In genomic region chr19:56106993-56107392, GRCh38 we compare ENCODE assay signal across 23 cellular contexts. TPM values are rescaled to one million over a fixed set of nuclear protein-coding genes. Genes with fewer than 3 reads are reported as not detected.
A peak's percentile ranks its signal among the peaks of the same experiment; 100 is the strongest.
DNase-seq lines count a peak whose midpoint lies in the region; ATAC-seq and TF ChIP-seq lines count a peak whose summit lies in the region.
"Had no signal": no experiment of that assay in that cellular context is flagged by ENCODE, and none has a peak within 500 bp of the region (broad histone marks: within the 10 kb centered on the region; RNA-seq: fewer than 3 reads in every experiment).

No MANE protein-coding gene starts in this region.

- ATAC-seq in left ventricle myocardium superior (no peak), HG03565 (IDR thresholded peaks at IDR 0.05; ENCODE audit: unreplicated experiment) (no peak), HG03469 (IDR thresholded peaks at IDR 0.05; ENCODE audit: unreplicated experiment) (no peak)
- no peak for ATAC-seq in naive thymus-derived CD4-positive, alpha-beta T cell
- ATAC-seq: activated CD4-positive, alpha-beta T cell treated with anti-CD3 and anti-CD28 coated beads for 36 hours; effector memory CD8-positive, alpha-beta T cell had no signal

- H3K9me3 ChIP-seq in cardiac muscle cell (ENCODE audit: low read depth) (no peaks in the 10 kb centered on the region), stomach smooth muscle (ENCODE audit: control insufficient read depth in 2 of 2, low read length in 2 of 2) (no peaks in the 10 kb centered on the region)
- H3K9me3 ChIP-seq in naive thymus-derived CD4-positive, alpha-beta T cell (ENCODE audit: control insufficient read depth in 2 of 3, low read length in 3 of 3): no peaks in the 10 kb centered on the region
- H3K9me3 ChIP-seq: heart right ventricle, prostate gland, suprapubic skin had no signal

- peaks cover 26 to 62% (median 45%) of the 10 kb centered on the region in 7 donors for H3K4me1 Mint-ChIP-seq in naive thymus-derived CD4-positive, alpha-beta T cell

- peaks cover 40% of the 10 kb centered on the region for H3K4me1 ChIP-seq in cardiac muscle cell (ENCODE audit: low read depth)
- H3K4me1 ChIP-seq in naive thymus-derived CD4-positive, alpha-beta T cell (ENCODE audit: control insufficient read depth in 2 of 2, insufficient read depth in 2 of 2, low read length in 2 of 2): peaks cover 0 to 8% of the 10 kb centered on the region in 2 donors
- H3K4me1 ChIP-seq in stomach smooth muscle (ENCODE audit: control insufficient read depth, insufficient read depth, low read length): peaks cover 64% of the 10 kb centered on the region

- no peaks in the 10 kb centered on the region for H3K27me3 ChIP-seq in cardiac muscle cell
- no peaks in the 10 kb centered on the region for H3K27me3 ChIP-seq in naive thymus-derived CD4-positive, alpha-beta T cell (ENCODE audit: control insufficient read depth in 2 of 2, insufficient read depth in 2 of 2, low read length in 2 of 2)
- no peaks in the 10 kb centered on the region for H3K27me3 ChIP-seq in stomach smooth muscle (ENCODE audit: control insufficient read depth in 1 of 2, insufficient read depth in 2 of 2, low read length in 2 of 2)
- H3K27me3 ChIP-seq: heart right ventricle, suprapubic skin had no signal

- CTCF ChIA-PET in naive thymus-derived CD4-positive, alpha-beta T cell (lab: Charles Lee): interaction anchor here (0.6 kb wide), 1 partner anchor 35 kb away, joined by 3 read pairs; no protein-coding TSS in a partner anchor

- intact Hi-C loops in left ventricle myocardium superior (cut with micrococcal nuclease): no loop called here
- intact Hi-C loops in naive thymus-derived CD4-positive, alpha-beta T cell (cut with micrococcal nuclease): loop anchor here in 1 of 2 donors (5.0 kb wide), 1 partner anchor 35 kb away; the partner anchor contains the start of gene ZNF444

- H3K36me3 ChIP-seq in cardiac muscle cell (no peaks in the 10 kb centered on the region), stomach smooth muscle (ENCODE audit: control insufficient read depth in 2 of 2, insufficient read depth in 2 of 2, low read length in 2 of 2) (no peaks in the 10 kb centered on the region)
- peaks cover 0 to 20% (median 0%) of the 10 kb centered on the region in 3 experiments for H3K36me3 ChIP-seq in naive thymus-derived CD4-positive, alpha-beta T cell (ENCODE audit: control insufficient read depth in 2 of 3, insufficient read depth in 3 of 3, low read length in 3 of 3)

- POLR2A ChIA-PET in naive thymus-derived CD4-positive, alpha-beta T cell (lab: Charles Lee): interaction anchor here (1.1 kb wide), 1 partner anchor 14 kb away, joined by 3 read pairs; the partner anchor contains the start of gene ZNF787

- H3K4me3 Mint-ChIP-seq in naive thymus-derived CD4-positive, alpha-beta T cell: peak overlapping the region in 5 of 10 donors; percentile 36 to 71 (median 53)
- H3K4me3 Mint-ChIP-seq: activated CD4-positive, alpha-beta T cell treated with anti-CD3 and anti-CD28 coated beads for 36 hours; effector memory CD8-positive, alpha-beta T cell had no signal

- H3K4me3 ChIP-seq in cardiac muscle cell: no peak overlapping the region
- no peak overlapping the region for H3K4me3 ChIP-seq in naive thymus-derived CD4-positive, alpha-beta T cell (ENCODE audit: low read length)
- H3K4me3 ChIP-seq in stomach smooth muscle (ENCODE audit: low read length in 2 of 2): no peak overlapping the region
- H3K4me3 ChIP-seq: heart right ventricle, prostate gland, skin epidermis, suprapubic skin had no signal

- H3K9me3 Mint-ChIP-seq in naive thymus-derived CD4-positive, alpha-beta T cell: no peaks in the 10 kb centered on the region
- H3K9me3 Mint-ChIP-seq: CD4-positive, alpha-beta memory T cell; effector memory CD8-positive, alpha-beta T cell had no signal

- peak overlapping the region; percentile 14 for H3K27ac ChIP-seq in cardiac muscle cell
- peak overlapping the region; percentile 7 for H3K27ac ChIP-seq in cingulate gyrus (ENCODE audit: low read depth, low read length)
- H3K27ac ChIP-seq in naive thymus-derived CD4-positive, alpha-beta T cell (ENCODE audit: low read depth, low read length): peak overlapping the region; percentile 28
- peak overlapping the region; percentile 74 for H3K27ac ChIP-seq in stomach smooth muscle (ENCODE audit: low read length)
- H3K27ac ChIP-seq: heart right ventricle, KMS-11, RWPE1, suprapubic skin had no signal

- TF ChIP-seq CTCF in cardiac muscle cell (IDR thresholded peaks at IDR 0.05; ENCODE audit: low read depth, low read length): no peak

- DNase-seq in cardiac muscle cell (ENCODE audit: low read depth in 1 of 2, low spot score in 1 of 2) (no peak), left ventricle myocardium superior (no peak), dedifferentiated amniotic fluid mesenchymal stem cell (ENCODE audit: extremely low spot score) (no peak)
- DNase-seq in naive thymus-derived CD4-positive, alpha-beta T cell: no peak
- DNase-seq: activated CD4-positive, alpha-beta T cell treated with anti-CD3 and anti-CD28 coated beads for 36 hours; activated CD8-positive, alpha-beta memory T cell treated with anti-CD3 and anti-CD28 coated beads, Interleukin-2, amount 50 U/mL, for 4 hours; activated gamma-delta T cell; CD4-positive, alpha-beta memory T cell; central memory CD4-positive, alpha-beta T cell; DMS79 treated with DMSO at 0.1 percent for 48 hours; effector memory CD8-positive, alpha-beta T cell; NCI-H2029 treated with DMSO at 0.1 percent for 48 hours; stimulated activated CD4-positive, alpha-beta T cell treated with anti-CD3 and anti-CD28 coated beads, Interleukin-4, amount 100 ng/mL, for 24 hours had no signal

- H3K27me3 Mint-ChIP-seq in naive thymus-derived CD4-positive, alpha-beta T cell: no peaks in the 10 kb centered on the region
- H3K27me3 Mint-ChIP-seq: activated CD4-positive, alpha-beta T cell treated with anti-CD3 and anti-CD28 coated beads for 36 hours; CD4-positive, alpha-beta memory T cell; effector memory CD8-positive, alpha-beta T cell had no signal

- peaks cover 0 to 4% (median 0%) of the 10 kb centered on the region in 5 donors for H3K36me3 Mint-ChIP-seq in naive thymus-derived CD4-positive, alpha-beta T cell

- H3K9ac ChIP-seq in stomach smooth muscle (ENCODE audit: low read length in 2 of 2): no peak overlapping the region
- H3K9ac ChIP-seq: KMS-11 had no signal

- H3K27ac Mint-ChIP-seq in naive thymus-derived CD4-positive, alpha-beta T cell: peak overlapping the region in 5 of 9 donors; percentile 14 to 83 (median 70)
- H3K27ac Mint-ChIP-seq: activated CD4-positive, alpha-beta T cell treated with anti-CD3 and anti-CD28 coated beads for 36 hours had no signal

RNA-seq across cellular contexts. Expression of gene ZNF787, which starts 14.1 kb away (rescaled TPM):
- total RNA-seq in cardiac muscle cell (43.0 and 45.5 TPM in 2 replicates), left ventricle myocardium superior (33.8 TPM)
- polyA plus RNA-seq in cardiac muscle cell: 29.2 and 34.9 TPM in 2 replicates
- total RNA-seq in naive thymus-derived CD4-positive, alpha-beta T cell: 10 to 100 TPM; 19.7 to 41.2 (median 33.0) TPM
- polyA plus RNA-seq in naive thymus-derived CD4-positive, alpha-beta T cell: 1 to 10 TPM; 1.5 to 2.4 TPM

RNA-seq across cellular contexts. Expression of gene ZNF444, which starts 34.1 kb away (rescaled TPM):
- total RNA-seq in cardiac muscle cell (67.8 and 72.8 TPM in 2 replicates), left ventricle myocardium superior (23.9 TPM)
- 71.8 and 88.4 TPM in 2 replicates for polyA plus RNA-seq in cardiac muscle cell
- 10 to 100 TPM; 22.2 to 49.6 (median 35.7) TPM for total RNA-seq in naive thymus-derived CD4-positive, alpha-beta T cell
- 10 to 100 TPM; 15.9 to 35.3 TPM for polyA plus RNA-seq in naive thymus-derived CD4-positive, alpha-beta T cell

Comparison
In these comparisons a context has a peak if more than half of its experiments do, and no peak if none do; other contexts are left out.
1. H3K27ac ChIP-seq: peak in every context shown above with its lines; median percentile 74 in stomach smooth muscle; 28 in naive thymus-derived CD4-positive, alpha-beta T cell; 14 in cardiac muscle cell; 7 in cingulate gyrus.